Comparison of ENCODE assay signal across 8 cellular contexts in genomic region chr14:100285021-100285912, GRCh38. TPM values are rescaled to one million over a fixed set of nuclear protein-coding genes. Genes with fewer than 3 reads are reported as not detected.
A peak's percentile ranks its signal among the peaks of the same experiment; 100 is the strongest.
DNase-seq lines count a peak whose midpoint lies in the region; ATAC-seq and TF ChIP-seq lines count a peak whose summit lies in the region.

No MANE protein-coding gene starts in this region.

- peak overlapping the region; percentile 90; the same call in 1 of the 2 replicates for H2AFZ ChIP-seq in OCI-LY7 (ENCODE audit: low read length)

- CTCF ChIA-PET in CD4-positive, alpha-beta memory T cell (lab: Charles Lee; ENCODE audit: partially characterized antibody), result interaction anchor here (0.6 to 4.8 kb wide), 18 partner anchors 9 to 303 kb away, joined by 3 to 38 read pairs (median 5); no protein-coding TSS in a partner anchor
- CTCF ChIA-PET in OCI-LY7 (lab: Charles Lee; ENCODE audit: unreplicated experiment), result interaction anchor here (1.0 kb wide), 1 partner anchor 20 kb away, joined by 3 read pairs; no protein-coding TSS in a partner anchor

- H3K9me3 ChIP-seq in CD4-positive, alpha-beta memory T cell (ENCODE audit: control insufficient read depth in 1 of 2, low read length in 2 of 2), result no peaks in the 10 kb centered on the region
- no peaks in the 10 kb centered on the region for H3K9me3 ChIP-seq in OCI-LY7 (ENCODE audit: low read length)
- H3K9me3 ChIP-seq in thoracic aorta, result no peaks in the 10 kb centered on the region

- H3K79me2 ChIP-seq in OCI-LY7 (ENCODE audit: insufficient read depth, low read depth, low read length), result 0 out of 2 replicates have a peak, but pooled peaks cover 3% of the 10 kb centered on the region

- peak overlapping the region in 3 of 7 donors; percentile 60 to 83 (median 78) for H3K27ac Mint-ChIP-seq in CD4-positive, alpha-beta memory T cell
- peak overlapping the region; percentile 84 for H3K27ac Mint-ChIP-seq in activated T-helper 17 cell treated with anti-CD3 and anti-CD28 coated beads, Interleukin-2, amount 50 U/mL, for 72 hours

- peak; percentile 72 for ATAC-seq in GM19043 (IDR thresholded peaks at IDR 0.05; ENCODE audit: low read depth, unreplicated experiment)
- peak; percentile 85 for ATAC-seq in HG03342 (IDR thresholded peaks at IDR 0.05; ENCODE audit: unreplicated experiment)
- ATAC-seq in activated T-helper 17 cell treated with anti-CD3 and anti-CD28 coated beads, Interleukin-2, amount 50 U/mL, for 72 hours (replicated peaks), result peak; percentile 92
- ATAC-seq in thoracic aorta (ENCODE audit: insufficient number of reproducible peaks, low FRiP score, low read depth), result peak; percentile 62

- H3K4me3 ChIP-seq in CD4-positive, alpha-beta memory T cell (ENCODE audit: low read length in 2 of 2), result peak overlapping the region in 1 of 2 donors; percentile 85
- H3K4me3 ChIP-seq in OCI-LY7 (ENCODE audit: low read depth, low read length, poor library complexity, severe bottlenecking) (peak overlapping the region; percentile 76), foreskin fibroblast (ENCODE audit: low read depth in 1 of 2, low read length in 2 of 2) (peak overlapping the region; percentile 65 to 66), thoracic aorta (peak overlapping the region; percentile 86)

- peak overlapping the region; percentile 86 for H3K4me2 ChIP-seq in OCI-LY7 (ENCODE audit: low read length)

- H3K27me3 Mint-ChIP-seq in CD4-positive, alpha-beta memory T cell, result no peaks in the 10 kb centered on the region
- no peaks in the 10 kb centered on the region for H3K27me3 Mint-ChIP-seq in activated T-helper 17 cell treated with anti-CD3 and anti-CD28 coated beads, Interleukin-2, amount 50 U/mL, for 72 hours

- no TSS peak for BruUV-seq in OCI-LY7 (replicated peaks; lab: Mats Ljungman, UMichigan)

- no peaks in the 10 kb centered on the region; the same call in 1 of the 2 replicates for H4K20me1 ChIP-seq in OCI-LY7 (ENCODE audit: insufficient read depth, low read length)

- POLR2A ChIA-PET in CD4-positive, alpha-beta memory T cell (lab: Charles Lee; ENCODE audit: partially characterized antibody), result interaction anchor here (0.8 to 1.5 kb wide), 7 partner anchors 16 to 310 kb away, joined by 3 to 6 read pairs (median 3); no protein-coding TSS in a partner anchor
- POLR2A ChIA-PET in OCI-LY7 (lab: Charles Lee), result interaction anchor here (0.8 kb wide), 1 partner anchor 9 kb away, joined by 4 read pairs; no protein-coding TSS in a partner anchor

- H3K4me3 Mint-ChIP-seq in CD4-positive, alpha-beta memory T cell, result peak overlapping the region in 6 of 8 donors; percentile 64 to 83 (median 72)
- peak overlapping the region; percentile 78 for H3K4me3 Mint-ChIP-seq in activated T-helper 17 cell treated with anti-CD3 and anti-CD28 coated beads, Interleukin-2, amount 50 U/mL, for 72 hours

- peak; percentile 78 to 83 (median 80) for DNase-seq in CD4-positive, alpha-beta memory T cell
- DNase-seq in OCI-LY7 (ENCODE audit: low spot score) (peak; percentile 82), foreskin fibroblast (peak; percentile 47 to 84), nucleus accumbens (lab: John Stamatoyannopoulos, UW) (peak in 33 of 56 donors; percentile 22 to 80 (median 54)), thoracic aorta (ENCODE audit: low spot score) (no peak)

- no peaks in the 10 kb centered on the region for H3K9me2 ChIP-seq in OCI-LY7 (ENCODE audit: insufficient read depth, low read length)

- no peaks in the 10 kb centered on the region for H3K9me3 Mint-ChIP-seq in CD4-positive, alpha-beta memory T cell
- H3K9me3 Mint-ChIP-seq in activated T-helper 17 cell treated with anti-CD3 and anti-CD28 coated beads, Interleukin-2, amount 50 U/mL, for 72 hours, result no peaks in the 10 kb centered on the region

- intact Hi-C loops in CD4-positive, alpha-beta memory T cell (cut with micrococcal nuclease), result loop anchor here (1.0 to 2.0 kb wide), 5 partner anchors 22 to 303 kb away; partner anchors contain the start of genes SLC25A29 and WDR25
- intact Hi-C loops in OCI-LY7 (cut with micrococcal nuclease; ENCODE audit: unreplicated experiment), result loop anchor here (1.0 to 5.0 kb wide), 2 partner anchors 43 to 92 kb away; no protein-coding TSS in a partner anchor

- peaks cover 3 to 16% (median 6%) of the 10 kb centered on the region in 4 donors for H3K4me1 Mint-ChIP-seq in CD4-positive, alpha-beta memory T cell
- peaks cover 9% of the 10 kb centered on the region for H3K4me1 Mint-ChIP-seq in activated T-helper 17 cell treated with anti-CD3 and anti-CD28 coated beads, Interleukin-2, amount 50 U/mL, for 72 hours

- H3K27me3 ChIP-seq in CD4-positive, alpha-beta memory T cell (ENCODE audit: insufficient read depth, low read length), result no peaks in the 10 kb centered on the region
- H3K27me3 ChIP-seq in thoracic aorta (replicated peaks; ENCODE audit: insufficient read depth), result no peaks in the 10 kb centered on the region

- H3K36me3 ChIP-seq in CD4-positive, alpha-beta memory T cell (ENCODE audit: insufficient read depth, low read length), result peaks cover 3% of the 10 kb centered on the region
- H3K36me3 ChIP-seq in OCI-LY7 (ENCODE audit: insufficient read depth, low read length) (peaks cover 28% of the 10 kb centered on the region; the same call in 1 of the 2 replicates), thoracic aorta (peaks cover 2% of the 10 kb centered on the region)

- TF ChIP-seq CTCF in OCI-LY7 (conservative IDR thresholded peaks at IDR 0.05; ENCODE audit: low read length) (peak; percentile 84), foreskin fibroblast (IDR thresholded peaks at IDR 0.05; ENCODE audit: low read depth, low read length) (peak; percentile 88), thoracic aorta (IDR thresholded peaks at IDR 0.05) (peak; percentile 68)

- H3K4me1 ChIP-seq in CD4-positive, alpha-beta memory T cell (ENCODE audit: insufficient read depth, low read length), result peaks cover 13% of the 10 kb centered on the region
- H3K4me1 ChIP-seq in OCI-LY7 (ENCODE audit: insufficient read depth, low read length, poor library complexity, severe bottlenecking), result peaks cover 17% of the 10 kb centered on the region
- peaks cover 0 to 11% of the 10 kb centered on the region in 2 donors for H3K4me1 ChIP-seq in thoracic aorta (ENCODE audit: control insufficient read depth in 1 of 2, low read depth in 2 of 2)

- H3K36me3 Mint-ChIP-seq in CD4-positive, alpha-beta memory T cell, result peaks cover 0 to 13% of the 10 kb centered on the region in 2 donors
- peaks cover 12% of the 10 kb centered on the region for H3K36me3 Mint-ChIP-seq in activated T-helper 17 cell treated with anti-CD3 and anti-CD28 coated beads, Interleukin-2, amount 50 U/mL, for 72 hours (ENCODE audit: low read depth)

- H3K27ac ChIP-seq in CD4-positive, alpha-beta memory T cell (ENCODE audit: low read depth, low read length), result peak overlapping the region; percentile 83
- H3K27ac ChIP-seq in OCI-LY7 (ENCODE audit: low read depth, low read length, poor library complexity, severe bottlenecking), result peak overlapping the region; percentile 47
- H3K27ac ChIP-seq in thoracic aorta, result peak overlapping the region; percentile 68 to 80

RNA-seq across cellular contexts. Expression of gene SLC25A29, which starts 21.0 kb away (rescaled TPM):
- 1 to 10 TPM; 7.9 to 8.1 TPM for total RNA-seq in CD4-positive, alpha-beta memory T cell
- polyA plus RNA-seq in CD4-positive, alpha-beta memory T cell, result 1 to 10 TPM in 1 of 2 donors, under 1 TPM in 1; 0.08 to 1.5 TPM
- 34.8 and 37.4 TPM in 2 replicates for total RNA-seq in OCI-LY7 (2014; rRNA removed; shearing (Covaris generic))
- total RNA-seq in OCI-LY7 (2022) (14.6 and 18.1 TPM in 2 replicates), thoracic aorta (10 to 100 TPM; 54.2 to 80.6 TPM)
- total RNA-seq in activated T-helper 17 cell treated with anti-CD3 and anti-CD28 coated beads, Interleukin-2, amount 50 U/mL, for 72 hours, result 1 to 10 TPM; 3.8 to 9.3 TPM

RNA-seq across cellular contexts. Expression of gene SLC25A47, which starts 37.9 kb away (rescaled TPM):
- total RNA-seq in CD4-positive, alpha-beta memory T cell, result not detected
- polyA plus RNA-seq in CD4-positive, alpha-beta memory T cell, result not detected
- 0.44 TPM in 1 of 2 replicates, not detected in the other for total RNA-seq in OCI-LY7 (2014; rRNA removed; shearing (Covaris generic))
- total RNA-seq in OCI-LY7 (2022) (not detected in 2 replicates), thoracic aorta (not detected)
- not detected for total RNA-seq in activated T-helper 17 cell treated with anti-CD3 and anti-CD28 coated beads, Interleukin-2, amount 50 U/mL, for 72 hours

RNA-seq across cellular contexts. Expression of gene YY1, which starts 46.3 kb away (rescaled TPM):
- 10 to 100 TPM; 85.5 to 90.3 TPM for total RNA-seq in CD4-positive, alpha-beta memory T cell
- polyA plus RNA-seq in CD4-positive, alpha-beta memory T cell, result 10 to 100 TPM in 1 of 2 donors, 1 to 10 TPM in 1; 8.9 to 23.4 TPM
- 59.9 and 69.2 TPM in 2 replicates for total RNA-seq in OCI-LY7 (2014; rRNA removed; shearing (Covaris generic))
- 137 and 140 TPM in 2 replicates for total RNA-seq in OCI-LY7 (2022)
- total RNA-seq in activated T-helper 17 cell treated with anti-CD3 and anti-CD28 coated beads, Interleukin-2, amount 50 U/mL, for 72 hours, result 10 to 100 TPM; 63.8 to 77.0 TPM
- total RNA-seq in thoracic aorta, result 10 to 100 TPM; 42.8 to 52.3 TPM
